Comparison of ENCODE assay signal across 8 cellular contexts in genomic region chr15:85865070-85865684, GRCh38.
DNase-seq lines count a peak whose midpoint lies in the region; ATAC-seq, FAIRE-seq and TF ChIP-seq lines count a peak whose summit lies in the region.

No MANE protein-coding gene starts in this region.

- no peaks in the 10 kb centered on the region for H3K9me3 ChIP-seq in ascending aorta

- no peaks in the 10 kb centered on the region for H3K27me3 ChIP-seq in ascending aorta

- no peaks in the 10 kb centered on the region for H3K4me1 ChIP-seq in ascending aorta

- no peak for TF ChIP-seq POLR2A in GM12891 (IDR thresholded peaks at IDR 0.05; ENCODE audit: low read depth, low read length)

- ATAC-seq in HG03469 (IDR thresholded peaks at IDR 0.05; ENCODE audit: unreplicated experiment): no peak

- no peak for FAIRE-seq in GM12891 (lab: Jason Lieb, UNC)

- H3K4me3 ChIP-seq in ascending aorta: no peak overlapping the region

- no peaks in the 10 kb centered on the region for H3K36me3 ChIP-seq in ascending aorta

- DNase-seq in CD1c-positive myeloid dendritic cell (ENCODE audit: extremely low spot score) (peak; percentile 2), GM12891 (ENCODE audit: insufficient read length, low spot score) (no peak), NCI-H69 (lab: John Stamatoyannopoulos, UW) (peak; percentile 38), ecto neural progenitor cell (ENCODE audit: low spot score) (peak; percentile 81), middle frontal gyrus (ENCODE audit: extremely low spot score, low spot score) (peak; percentile 10), ascending aorta (ENCODE audit: low spot score in 2 of 2) (no peak)
- DNase-seq in stimulated activated naive CD4-positive, alpha-beta T cell treated with Interleukin-2 at 50 U/mL for 16 hours (lab: John Stamatoyannopoulos, UW): no peak

- TF ChIP-seq CTCF in ascending aorta (IDR thresholded peaks at IDR 0.05): peak in 1 of 3 experiments; percentile 44

- intact Hi-C loops in ascending aorta (cut with DNase I): no loop called here

- no peak overlapping the region for H3K27ac ChIP-seq in ascending aorta

TF ChIP-seq in GM12891, 5 proteins besides CTCF, POLR2A, EP300 and RAD21:
- TF ChIP-seq POLR2AphosphoS5 (IDR thresholded peaks at IDR 0.05; ENCODE audit: low read depth, low read length): no peak
- TF ChIP-seq SPI1 (IDR thresholded peaks at IDR 0.05; ENCODE audit: low read depth, low read length): peak; percentile 28; the same call in 1 of the 2 replicates
- TF ChIP-seq PAX5 (IDR thresholded peaks at IDR 0.05; ENCODE audit: insufficient read depth, low read length, severe bottlenecking): no peak
- no peak for TF ChIP-seq TAF1 (IDR thresholded peaks at IDR 0.05; ENCODE audit: low read depth, low read length)
- TF ChIP-seq POU2F2 (IDR thresholded peaks at IDR 0.05; ENCODE audit: low read depth, low read length): no peak

Comparison
In these comparisons a context has a peak if more than half of its experiments do, and no peak if none do; other contexts are left out.
1. DNase-seq: peak in CD1c-positive myeloid dendritic cell (single experiment), NCI-H69 (single experiment), ecto neural progenitor cell (single experiment) and middle frontal gyrus (single experiment); none in GM12891 (single experiment), ascending aorta (0 of 2) and stimulated activated naive CD4-positive, alpha-beta T cell treated with Interleukin-2 at 50 U/mL for 16 hours (single experiment).